16 cellular contexts compared by ENCODE assay signal in the genomic region with DNA sequence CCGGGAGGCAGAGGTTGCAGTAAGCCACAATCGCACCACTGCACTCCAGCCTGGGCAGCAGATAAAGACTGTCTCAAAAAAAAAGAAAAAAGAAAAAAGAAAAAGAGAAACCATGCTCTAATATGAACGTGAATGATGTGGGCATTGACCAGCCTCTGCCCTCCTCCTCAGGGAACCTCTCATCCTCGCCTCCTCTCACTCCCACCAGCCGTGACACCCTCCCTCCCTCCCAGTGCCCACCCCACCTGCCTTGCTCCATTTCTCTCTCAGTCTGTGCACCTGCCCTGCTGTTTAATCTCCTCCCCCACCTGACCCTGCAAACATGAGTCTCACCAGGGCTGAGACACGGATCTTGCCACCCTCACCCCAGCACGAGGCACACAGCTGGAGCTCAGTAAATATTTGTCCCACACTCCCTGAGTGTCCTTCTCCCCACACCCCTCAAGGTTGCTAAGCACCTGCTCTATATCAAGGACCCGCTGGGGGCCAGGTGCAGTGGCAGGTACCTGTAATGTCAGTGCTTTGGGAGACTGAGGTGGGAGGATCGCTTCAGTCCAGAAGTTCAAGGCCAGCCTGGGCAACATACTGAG. TPM values are rescaled to one million over a fixed set of nuclear protein-coding genes. Genes with fewer than 3 reads are reported as not detected.
DNase-seq lines count a peak whose midpoint lies in the region; ATAC-seq and TF ChIP-seq lines count a peak whose summit lies in the region.
"Had no signal": no experiment of that assay in that cellular context is flagged by ENCODE, and none has a peak within 500 bp of the region (broad histone marks: within the 10 kb centered on the region; RNA-seq: fewer than 3 reads in every experiment).

No MANE protein-coding gene starts in this region.

- peaks cover 6 to 33% (median 21%) of the 10 kb centered on the region in 4 donors for H3K4me1 ChIP-seq in upper lobe of left lung

- H3K9me3 Mint-ChIP-seq in activated T-helper 17 cell treated with anti-CD3 and anti-CD28 coated beads, Interleukin-2, amount 50 U/mL, for 72 hours = no peaks in the 10 kb centered on the region
- no peaks in the 10 kb centered on the region for H3K9me3 Mint-ChIP-seq in activated T-cell treated with anti-CD3 and anti-CD28 coated beads, Interleukin-2, amount 50 U/mL, for 24 hours
- H3K9me3 Mint-ChIP-seq: activated CD8-positive, alpha-beta T cell treated with anti-CD3 and anti-CD28 coated beads for 36 hours; activated naive CD4-positive, alpha-beta T cell treated with anti-CD3 and anti-CD28 coated beads for 36 hours; HFFc6 had no signal

- peak overlapping the region; percentile 71 to 84 (median 76) for H3K27ac ChIP-seq in upper lobe of left lung

- H3K4me3 ChIP-seq in upper lobe of left lung = no peak overlapping the region
- H3K4me3 ChIP-seq: heart left ventricle, thoracic aorta had no signal

- no peaks in the 10 kb centered on the region for H3K4me1 Mint-ChIP-seq in activated T-helper 17 cell treated with anti-CD3 and anti-CD28 coated beads, Interleukin-2, amount 50 U/mL, for 72 hours
- peaks cover 2% of the 10 kb centered on the region for H3K4me1 Mint-ChIP-seq in activated T-cell treated with anti-CD3 and anti-CD28 coated beads, Interleukin-2, amount 50 U/mL, for 24 hours (ENCODE audit: low read depth)

- no peaks in the 10 kb centered on the region for H3K36me3 Mint-ChIP-seq in activated T-helper 17 cell treated with anti-CD3 and anti-CD28 coated beads, Interleukin-2, amount 50 U/mL, for 72 hours (ENCODE audit: low read depth)
- H3K36me3 Mint-ChIP-seq in activated T-cell treated with anti-CD3 and anti-CD28 coated beads, Interleukin-2, amount 50 U/mL, for 24 hours (ENCODE audit: low read depth) = no peaks in the 10 kb centered on the region

- peak; percentile 14 for DNase-seq in NCI-H2171 treated with DMSO at 0.1 percent for 48 hours (lab: John Stamatoyannopoulos, UW)
- DNase-seq in NCI-H2171 (lab: John Stamatoyannopoulos, UW) = no peak
- DNase-seq in NCI-H748 (lab: John Stamatoyannopoulos, UW; ENCODE audit: unreplicated experiment) = peak; percentile 98
- DNase-seq in left lobe of liver (ENCODE audit: low spot score) = peak; percentile 58
- peak in 1 of 2 donors; percentile 91 for DNase-seq in upper lobe of left lung
- DNase-seq in activated T-cell treated with anti-CD3 and anti-CD28 coated beads, Interleukin-2, amount 50 U/mL, for 24 hours = no peak
- no peak for DNase-seq in T-helper 2 cell
- DNase-seq: activated CD8-positive, alpha-beta T cell treated with anti-CD3 and anti-CD28 coated beads for 36 hours; activated naive CD4-positive, alpha-beta T cell treated with anti-CD3 and anti-CD28 coated beads for 36 hours; caudate nucleus; heart left ventricle; HFFc6; left cardiac atrium; OCI-M1 had no signal

- no peak for TF ChIP-seq CTCF in upper lobe of left lung (IDR thresholded peaks at IDR 0.05)

- H3K36me3 ChIP-seq in upper lobe of left lung = no peaks in the 10 kb centered on the region
- H3K36me3 ChIP-seq: heart left ventricle, thoracic aorta had no signal

- no peaks in the 10 kb centered on the region for H3K27me3 Mint-ChIP-seq in activated T-helper 17 cell treated with anti-CD3 and anti-CD28 coated beads, Interleukin-2, amount 50 U/mL, for 72 hours
- H3K27me3 Mint-ChIP-seq in activated T-cell treated with anti-CD3 and anti-CD28 coated beads, Interleukin-2, amount 50 U/mL, for 24 hours = no peaks in the 10 kb centered on the region
- H3K27me3 Mint-ChIP-seq: activated CD8-positive, alpha-beta T cell treated with anti-CD3 and anti-CD28 coated beads for 36 hours had no signal

- no peaks in the 10 kb centered on the region for H3K27me3 ChIP-seq in upper lobe of left lung
- H3K27me3 ChIP-seq: heart left ventricle had no signal

- H3K27ac Mint-ChIP-seq in activated T-helper 17 cell treated with anti-CD3 and anti-CD28 coated beads, Interleukin-2, amount 50 U/mL, for 72 hours = no peak overlapping the region
- H3K27ac Mint-ChIP-seq in activated T-cell treated with anti-CD3 and anti-CD28 coated beads, Interleukin-2, amount 50 U/mL, for 24 hours = no peak overlapping the region
- H3K27ac Mint-ChIP-seq: activated CD8-positive, alpha-beta T cell treated with anti-CD3 and anti-CD28 coated beads for 36 hours; activated naive CD4-positive, alpha-beta T cell treated with anti-CD3 and anti-CD28 coated beads for 36 hours had no signal

- WGBS in upper lobe of left lung, 2 donors = 58 to 65% methylated on average over 9 of the region's 9 CpGs

- TF ChIP-seq POLR2A in upper lobe of left lung (IDR thresholded peaks at IDR 0.05) = no peak

- H3K4me3 Mint-ChIP-seq in activated T-helper 17 cell treated with anti-CD3 and anti-CD28 coated beads, Interleukin-2, amount 50 U/mL, for 72 hours = no peak overlapping the region
- no peak overlapping the region for H3K4me3 Mint-ChIP-seq in activated T-cell treated with anti-CD3 and anti-CD28 coated beads, Interleukin-2, amount 50 U/mL, for 24 hours
- H3K4me3 Mint-ChIP-seq: activated CD8-positive, alpha-beta T cell treated with anti-CD3 and anti-CD28 coated beads for 36 hours; activated naive CD4-positive, alpha-beta T cell treated with anti-CD3 and anti-CD28 coated beads for 36 hours; HFFc6 had no signal

- peak in 1 of 4 donors; percentile 83 for TF ChIP-seq EP300 in upper lobe of left lung (IDR thresholded peaks at IDR 0.05)

- ATAC-seq in left lobe of liver = peak; percentile 19
- peak; percentile 43 to 85 for ATAC-seq in upper lobe of left lung (ENCODE audit: low FRiP score in 2 of 2)
- ATAC-seq in activated T-helper 17 cell treated with anti-CD3 and anti-CD28 coated beads, Interleukin-2, amount 50 U/mL, for 72 hours (replicated peaks) = no peak
- ATAC-seq: activated CD8-positive, alpha-beta T cell treated with anti-CD3 and anti-CD28 coated beads for 36 hours had no signal

- no peaks in the 10 kb centered on the region for H3K9me3 ChIP-seq in upper lobe of left lung
- H3K9me3 ChIP-seq: heart left ventricle, thoracic aorta had no signal

RNA-seq across cellular contexts. Expression of a gene that starts 7.5 kb away (rescaled TPM):
- total RNA-seq in left lobe of liver = 21.7 TPM
- total RNA-seq in upper lobe of left lung = 100 to 1,000 TPM in 1 of 6 donors, 10 to 100 TPM in 5; 50.7 to 221 (median 81.2) TPM
- 10 to 100 TPM; 39.7 to 54.3 TPM for total RNA-seq in activated T-helper 17 cell treated with anti-CD3 and anti-CD28 coated beads, Interleukin-2, amount 50 U/mL, for 72 hours

RNA-seq across cellular contexts. Expression of a gene that starts 18.0 kb away (rescaled TPM):
- 15.7 TPM for total RNA-seq in left lobe of liver
- 10 to 100 TPM; 13.8 to 65.0 (median 28.5) TPM for total RNA-seq in upper lobe of left lung
- total RNA-seq in activated T-helper 17 cell treated with anti-CD3 and anti-CD28 coated beads, Interleukin-2, amount 50 U/mL, for 72 hours = 1 to 10 TPM in 1 of 2 donors, not detected in 1; 1.6 TPM

RNA-seq across cellular contexts. Expression of a gene that starts 50.1 kb away (rescaled TPM):
- total RNA-seq in left lobe of liver (7.6 TPM), upper lobe of left lung (10 to 100 TPM in 5 of 6 donors, 1 to 10 TPM in 1; 6.3 to 34.9 (median 21.2) TPM)
- total RNA-seq in activated T-helper 17 cell treated with anti-CD3 and anti-CD28 coated beads, Interleukin-2, amount 50 U/mL, for 72 hours = 10 to 100 TPM in 1 of 2 donors, 1 to 10 TPM in 1; 6.5 to 17.6 TPM

RNA-seq across cellular contexts. Expression of a gene that starts 53.9 kb away (rescaled TPM):
- total RNA-seq in left lobe of liver = 5.7 TPM
- 100 to 1,000 TPM in 5 of 6 donors, 10 to 100 TPM in 1; 96.2 to 194 (median 114) TPM for total RNA-seq in upper lobe of left lung
- total RNA-seq in activated T-helper 17 cell treated with anti-CD3 and anti-CD28 coated beads, Interleukin-2, amount 50 U/mL, for 72 hours = 100 to 1,000 TPM in 1 of 2 donors, 10 to 100 TPM in 1; 75.1 to 129 TPM

Comparison
In these comparisons a context has a peak if more than half of its experiments do, and no peak if none do; other contexts are left out.
1. DNase-seq: peak in NCI-H2171 treated with DMSO at 0.1 percent for 48 hours (single experiment), NCI-H748 (single experiment) and left lobe of liver (single experiment); none in NCI-H2171 (single experiment), activated T-cell treated with anti-CD3 and anti-CD28 coated beads, Interleukin-2, amount 50 U/mL, for 24 hours (single experiment) and T-helper 2 cell (0 of 5).